In genomic region chr2:74199275-74199701, GRCh38 we compare ENCODE assay signal across 8 cellular contexts. TPM values are rescaled to one million over a fixed set of nuclear protein-coding genes. Genes with fewer than 3 reads are reported as not detected.
A peak's percentile ranks its signal among the peaks of the same experiment; 100 is the strongest.
DNase-seq lines count a peak whose midpoint lies in the region; ATAC-seq and TF ChIP-seq lines count a peak whose summit lies in the region.

No MANE protein-coding gene starts in this region.

- peaks cover 61% of the 10 kb centered on the region for H3K36me3 Mint-ChIP-seq in activated T-helper 17 cell treated with anti-CD3 and anti-CD28 coated beads, Interleukin-2, amount 50 U/mL, for 72 hours (ENCODE audit: low read depth)

- H3K27me3 Mint-ChIP-seq in activated T-helper 17 cell treated with anti-CD3 and anti-CD28 coated beads, Interleukin-2, amount 50 U/mL, for 72 hours: no peaks in the 10 kb centered on the region

- peak overlapping the region; percentile 86 to 97; a peak in 3 of 4 replicates for H3K27ac ChIP-seq in SK-N-SH (ENCODE audit: low read depth in 2 of 2, low read length in 1 of 2)
- H3K27ac ChIP-seq in iPS-18a (ENCODE audit: low read length): peak overlapping the region; percentile 44
- peak overlapping the region; percentile 70 for H3K27ac ChIP-seq in stomach smooth muscle (ENCODE audit: low read length)

- H3K9me3 Mint-ChIP-seq in activated T-helper 17 cell treated with anti-CD3 and anti-CD28 coated beads, Interleukin-2, amount 50 U/mL, for 72 hours: no peaks in the 10 kb centered on the region

- CTCF ChIA-PET in SK-N-SH (lab: Yijun Ruan, JAX): interaction anchor here (0.7 to 2.3 kb wide), 17 partner anchors 8 to 371 kb away, joined by 3 to 9 read pairs (median 4); partner anchors contain the start of genes BOLA3, MOB1A and STAMBP

- H3K4me3 ChIP-seq in SK-N-SH (ENCODE audit: low read depth in 2 of 2, low read length in 1 of 2) (peak overlapping the region; percentile 64 to 82), iPS-18a (ENCODE audit: low read length) (peak overlapping the region; percentile 78), stomach smooth muscle (ENCODE audit: low read length in 2 of 2) (peak overlapping the region; percentile 79 to 89)

- peak overlapping the region; percentile 97 for H3K27ac Mint-ChIP-seq in activated T-helper 17 cell treated with anti-CD3 and anti-CD28 coated beads, Interleukin-2, amount 50 U/mL, for 72 hours

- no peak for TF ChIP-seq CTCF in SK-N-SH (IDR thresholded peaks at IDR 0.05)

- H3K9me2 ChIP-seq in SK-N-SH: no peaks in the 10 kb centered on the region

- H3F3A ChIP-seq in SK-N-SH (replicated peaks; ENCODE audit: insufficient read depth): peaks cover 4% of the 10 kb centered on the region

- H3K9me3 ChIP-seq in SK-N-SH: no peaks in the 10 kb centered on the region
- H3K9me3 ChIP-seq in iPS-18a (ENCODE audit: control insufficient read depth, low read depth, low read length): no peaks in the 10 kb centered on the region
- H3K9me3 ChIP-seq in stomach smooth muscle (ENCODE audit: control insufficient read depth in 2 of 2, low read length in 2 of 2): no peaks in the 10 kb centered on the region

- POLR2A ChIA-PET in SK-N-SH (lab: Yijun Ruan, JAX): interaction anchor here (0.7 to 2.8 kb wide), 12 partner anchors 8 to 909 kb away, joined by 3 to 24 read pairs (median 4); partner anchors contain the start of genes MOB1A and STAMBP

- H3K9ac ChIP-seq in SK-N-SH: peak overlapping the region; percentile 99
- peak overlapping the region; percentile 100 for H3K9ac ChIP-seq in iPS-18a (ENCODE audit: low read length)
- peak overlapping the region; percentile 58 to 68 for H3K9ac ChIP-seq in stomach smooth muscle (ENCODE audit: low read length in 2 of 2)

- H3K4me3 Mint-ChIP-seq in activated T-helper 17 cell treated with anti-CD3 and anti-CD28 coated beads, Interleukin-2, amount 50 U/mL, for 72 hours: peak overlapping the region; percentile 92

- H3K27me3 ChIP-seq in SK-N-SH (ENCODE audit: insufficient read depth) (no peaks in the 10 kb centered on the region), iPS-18a (ENCODE audit: control insufficient read depth, insufficient read depth, low read length) (peaks cover 5% of the 10 kb centered on the region), stomach smooth muscle (ENCODE audit: control insufficient read depth in 1 of 2, insufficient read depth in 2 of 2, low read length in 2 of 2) (no peaks in the 10 kb centered on the region)

- no peak for ATAC-seq in SK-N-SH treated with all-trans-retinoic acid at 6 μM for 48 hours
- no peak for ATAC-seq in activated T-helper 17 cell treated with anti-CD3 and anti-CD28 coated beads, Interleukin-2, amount 50 U/mL, for 72 hours (replicated peaks)

- no peak overlapping the region for H2AFZ ChIP-seq in SK-N-SH (ENCODE audit: low read depth)

- no peak for TF ChIP-seq EP300 in SK-N-SH (IDR thresholded peaks at IDR 0.05; ENCODE audit: borderline replicate concordance in 1 of 2, low read depth in 1 of 2, low read length in 1 of 2)

- H3K4me2 ChIP-seq in SK-N-SH: peak overlapping the region; percentile 99

- WGBS in SK-N-SH (ENCODE audit: low lambda C conversion rate): under 1% methylated on average over 17 of the region's 20 CpGs

- peaks cover 52% of the 10 kb centered on the region for H4K20me1 ChIP-seq in SK-N-SH (ENCODE audit: insufficient read depth)

- no peak for TF ChIP-seq RAD21 in SK-N-SH (IDR thresholded peaks at IDR 0.05; ENCODE audit: low read length)

- H3K4me1 Mint-ChIP-seq in activated T-helper 17 cell treated with anti-CD3 and anti-CD28 coated beads, Interleukin-2, amount 50 U/mL, for 72 hours: peaks cover 24% of the 10 kb centered on the region

- H3K79me2 ChIP-seq in SK-N-SH (ENCODE audit: insufficient read depth): peaks cover 52% of the 10 kb centered on the region

- peaks cover 0 to 12% of the 10 kb centered on the region in 2 experiments for H3K36me3 ChIP-seq in SK-N-SH (replicated peaks in 1 of 2; ENCODE audit: control insufficient read depth in 1 of 2, insufficient read depth in 2 of 2, low read length in 1 of 2)
- peaks cover 27% of the 10 kb centered on the region for H3K36me3 ChIP-seq in iPS-18a (ENCODE audit: control insufficient read depth, low read depth, low read length)
- no peaks in the 10 kb centered on the region for H3K36me3 ChIP-seq in stomach smooth muscle (ENCODE audit: control insufficient read depth in 2 of 2, insufficient read depth in 2 of 2, low read length in 2 of 2)

- H3K4me1 ChIP-seq in SK-N-SH (ENCODE audit: control insufficient read depth in 1 of 2, insufficient read depth in 2 of 2, low read depth in 1 of 2, low read length in 1 of 2) (peaks cover 5 to 18% of the 10 kb centered on the region in 2 experiments; a peak in 3 of 4 replicates), iPS-18a (ENCODE audit: control insufficient read depth, low read depth, low read length) (peaks cover 11% of the 10 kb centered on the region), stomach smooth muscle (ENCODE audit: control insufficient read depth, insufficient read depth, low read length) (peaks cover 15% of the 10 kb centered on the region)

- DNase-seq in SK-N-SH: no peak
- DNase-seq in foreskin melanocyte: no peak
- no peak for DNase-seq in A172 (ENCODE audit: low spot score)
- no peak for DNase-seq in kidney glomerular epithelial cell (lab: John Stamatoyannopoulos, UW)

TF ChIP-seq in SK-N-SH, 30 proteins besides CTCF, POLR2A, EP300 and RAD21 (continues in another document):
- TF ChIP-seq ELF1 (IDR thresholded peaks at IDR 0.05) (no peak), RCOR1 (IDR thresholded peaks at IDR 0.05; ENCODE audit: low read length) (no peak), NRF1 (IDR thresholded peaks at IDR 0.05; ENCODE audit: low read depth, low read length) (no peak), SIN3A (IDR thresholded peaks at IDR 0.05; ENCODE audit: borderline replicate concordance, low read depth, low read length) (no peak), TEAD4 (IDR thresholded peaks at IDR 0.05; ENCODE audit: borderline replicate concordance, insufficient read depth) (no peak), POLR2AphosphoS5 (IDR thresholded peaks at IDR 0.05; ENCODE audit: low read depth, low read length) (no peak), FOSL2 (IDR thresholded peaks at IDR 0.05; ENCODE audit: borderline replicate concordance, low read depth) (no peak)

TF ChIP-seq in SK-N-SH treated with all-trans-retinoic acid at 6 μM for 48 hours, 23 proteins besides CTCF, POLR2A, EP300 and RAD21 (continues in another document):
- TF ChIP-seq ZNF565 (CRISPR knock-in tag; conservative IDR thresholded peaks at IDR 0.05; ENCODE audit: low read depth): no peak
- no peak for TF ChIP-seq OSR1 (CRISPR knock-in tag; IDR thresholded peaks at IDR 0.05)
- TF ChIP-seq, protein P1, sequence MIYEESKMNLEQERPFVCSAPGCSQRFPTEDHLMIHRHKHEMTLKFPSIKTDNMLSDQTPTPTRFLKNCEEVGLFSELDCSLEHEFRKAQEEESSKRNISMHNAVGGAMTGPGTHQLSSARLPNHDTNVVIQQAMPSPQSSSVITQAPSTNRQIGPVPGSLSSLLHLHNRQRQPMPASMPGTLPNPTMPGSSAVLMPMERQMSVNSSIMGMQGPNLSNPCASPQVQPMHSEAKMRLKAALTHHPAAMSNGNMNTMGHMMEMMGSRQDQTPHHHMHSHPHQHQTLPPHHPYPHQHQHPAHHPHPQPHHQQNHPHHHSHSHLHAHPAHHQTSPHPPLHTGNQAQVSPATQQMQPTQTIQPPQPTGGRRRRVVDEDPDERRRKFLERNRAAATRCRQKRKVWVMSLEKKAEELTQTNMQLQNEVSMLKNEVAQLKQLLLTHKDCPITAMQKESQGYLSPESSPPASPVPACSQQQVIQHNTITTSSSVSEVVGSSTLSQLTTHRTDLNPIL (CRISPR knock-in tag; IDR thresholded peaks at IDR 0.05; ENCODE audit: low read depth): no peak
- no peak for TF ChIP-seq ESRRG (CRISPR knock-in tag; IDR thresholded peaks at IDR 0.05)
- TF ChIP-seq PPARA (CRISPR knock-in tag; IDR thresholded peaks at IDR 0.05; ENCODE audit: borderline replicate concordance): no peak
- no peak for TF ChIP-seq GLIS3 (CRISPR knock-in tag; IDR thresholded peaks at IDR 0.05)
- no peak for TF ChIP-seq BACH2 (CRISPR knock-in tag; IDR thresholded peaks at IDR 0.05; ENCODE audit: borderline replicate concordance)
- TF ChIP-seq PATZ1 (CRISPR knock-in tag; IDR thresholded peaks at IDR 0.05; ENCODE audit: borderline replicate concordance): no peak
- TF ChIP-seq RARB (CRISPR knock-in tag; IDR thresholded peaks at IDR 0.05): no peak
- no peak for TF ChIP-seq SNAI2 (CRISPR knock-in tag; IDR thresholded peaks at IDR 0.05)

RNA-seq across cellular contexts. Expression of gene MTHFD2, which starts 0.9 kb away (rescaled TPM):
- polyA plus RNA-seq in SK-N-SH (2012; rRNA removed): 68.6 and 82.6 TPM in 2 replicates
- 75.5 and 88.9 TPM in 2 replicates for polyA plus RNA-seq in SK-N-SH (2012; cell fraction: cytosol; rRNA removed)
- polyA plus RNA-seq in SK-N-SH (2012; cell fraction: nucleus; rRNA removed): 67.4 and 69.4 TPM in 2 replicates
- 100 to 1,000 TPM; 281 to 284 TPM for total RNA-seq in activated T-helper 17 cell treated with anti-CD3 and anti-CD28 coated beads, Interleukin-2, amount 50 U/mL, for 72 hours
- total RNA-seq in A172 (2014; rRNA removed; shearing (Covaris generic)): 91.8 and 104 TPM in 2 replicates

RNA-seq across cellular contexts. Expression of gene MOB1A, which starts 20.6 kb away (rescaled TPM):
- 15.3 and 19.7 TPM in 2 replicates for polyA plus RNA-seq in SK-N-SH (2012; rRNA removed)
- 26.8 and 31.0 TPM in 2 replicates for polyA plus RNA-seq in SK-N-SH (2012; cell fraction: cytosol; rRNA removed)
- 7.5 and 15.5 TPM in 2 replicates for polyA plus RNA-seq in SK-N-SH (2012; cell fraction: nucleus; rRNA removed)
- total RNA-seq in activated T-helper 17 cell treated with anti-CD3 and anti-CD28 coated beads, Interleukin-2, amount 50 U/mL, for 72 hours: 100 to 1,000 TPM; 155 to 159 TPM
- 187 and 196 TPM in 2 replicates for total RNA-seq in A172 (2014; rRNA removed; shearing (Covaris generic))

RNA-seq across cellular contexts. Expression of gene BOLA3, which starts 51.6 kb away (rescaled TPM):
- polyA plus RNA-seq in SK-N-SH (2012; rRNA removed): 64.4 and 90.1 TPM in 2 replicates
- 96.8 and 144 TPM in 2 replicates for polyA plus RNA-seq in SK-N-SH (2012; cell fraction: cytosol; rRNA removed)
- 17.9 and 18.5 TPM in 2 replicates for polyA plus RNA-seq in SK-N-SH (2012; cell fraction: nucleus; rRNA removed)
- total RNA-seq in activated T-helper 17 cell treated with anti-CD3 and anti-CD28 coated beads, Interleukin-2, amount 50 U/mL, for 72 hours: 10 to 100 TPM; 35.7 to 51.7 TPM
- 135 and 238 TPM in 2 replicates for total RNA-seq in A172 (2014; rRNA removed; shearing (Covaris generic))
